Comparison of ENCODE assay signal across 11 cellular contexts in the genomic region with DNA sequence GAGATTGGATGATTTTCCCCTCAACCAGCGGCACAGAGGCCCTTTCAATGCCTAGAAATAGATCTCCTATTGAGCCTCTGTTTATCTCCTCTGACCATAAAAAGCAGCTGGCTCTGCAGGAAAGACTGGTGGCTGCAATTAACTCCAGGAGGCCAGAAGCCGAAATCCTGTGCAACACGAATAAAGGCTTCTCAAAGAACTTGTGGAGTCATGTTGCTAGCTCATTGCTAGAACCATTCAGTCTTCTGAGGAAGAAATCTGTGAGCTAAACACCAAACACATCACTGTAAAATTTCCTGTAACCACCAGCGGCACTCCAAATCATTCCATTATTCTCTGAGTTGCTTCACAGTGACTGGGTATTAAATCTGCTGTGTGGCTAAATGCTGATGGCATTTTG. TPM values are rescaled to one million over a fixed set of nuclear protein-coding genes. Genes with fewer than 3 reads are reported as not detected.
A peak's percentile ranks its signal among the peaks of the same experiment; 100 is the strongest.
DNase-seq lines count a peak whose midpoint lies in the region; FAIRE-seq and TF ChIP-seq lines count a peak whose summit lies in the region.
"Had no signal": no experiment of that assay in that cellular context is flagged by ENCODE, and none has a peak within 500 bp of the region (broad histone marks: within the 10 kb centered on the region; RNA-seq: fewer than 3 reads in every experiment).

No MANE protein-coding gene starts in this region.

- peaks cover 8% of the 10 kb centered on the region for H3K36me3 Mint-ChIP-seq in nephron progenitor cell (ENCODE audit: low read depth)

- no peak for FAIRE-seq in HTR-8/SVneo (lab: Jason Lieb, UNC)
- FAIRE-seq: RCC 7860 had no signal

- DNase-seq in BJ (ENCODE audit: low read depth) (peak; percentile 65), NCI-H345 (lab: John Stamatoyannopoulos, UW) (peak; percentile 43), dermis blood vessel endothelial cell (peak; percentile 13), nephron progenitor cell (no peak), NCI-H1694 (lab: John Stamatoyannopoulos, UW) (no peak), GM10248 (ENCODE audit: extremely low spot score) (no peak), HTR-8/SVneo (ENCODE audit: insufficient read length, low spot score) (no peak), NCI-H2196 treated with DMSO at 0.1 percent for 48 hours (lab: John Stamatoyannopoulos, UW; ENCODE audit: unreplicated experiment) (no peak)
- DNase-seq: activated T-cell treated with anti-CD3 and anti-CD28 coated beads, Interleukin-2, amount 50 U/mL, for 1 hour; uterus had no signal

- peak overlapping the region; percentile 82 for H3K27ac Mint-ChIP-seq in nephron progenitor cell

- H3K4me3 ChIP-seq in BJ (ENCODE audit: low read depth, low read length): no peak overlapping the region
- H3K4me3 ChIP-seq: uterus had no signal

- peaks cover 21% of the 10 kb centered on the region for H3K9me3 Mint-ChIP-seq in nephron progenitor cell

- H3K27me3 ChIP-seq in BJ (ENCODE audit: control insufficient read depth, insufficient read depth, low read length): no peaks in the 10 kb centered on the region
- H3K27me3 ChIP-seq: uterus had no signal

- peaks cover 50% of the 10 kb centered on the region for H3K4me1 Mint-ChIP-seq in nephron progenitor cell

- no peaks in the 10 kb centered on the region for H3K36me3 ChIP-seq in BJ (ENCODE audit: control insufficient read depth, insufficient read depth, low read length)
- H3K36me3 ChIP-seq: uterus had no signal

- H3K27me3 Mint-ChIP-seq in nephron progenitor cell (ENCODE audit: low read depth, poor library complexity): peaks cover 5% of the 10 kb centered on the region

- CTCF ChIA-PET in BJ (lab: Yijun Ruan, JAX) (interaction anchor here (2.0 to 2.4 kb wide), 2 partner anchors 10 to 234 kb away, joined by 5 to 15 read pairs; no protein-coding TSS in a partner anchor), GM10248 (lab: Yijun Ruan, JAX) (interaction anchor here (1.9 kb wide), 1 partner anchor 9 kb away, joined by 9 read pairs; no protein-coding TSS in a partner anchor)

- no peak for TF ChIP-seq CTCF in BJ (IDR thresholded peaks at IDR 0.05; ENCODE audit: insufficient read depth, low read depth, low read length)
- no peak for TF ChIP-seq CTCF in nephron progenitor cell (IDR thresholded peaks at IDR 0.05)
- TF ChIP-seq CTCF in GM10248 (IDR thresholded peaks at IDR 0.05; ENCODE audit: control extremely low read depth, extremely low read depth, low read depth, missing control alignments): no peak

- H3K4me3 Mint-ChIP-seq in nephron progenitor cell: no peak overlapping the region

- POLR2A ChIA-PET in BJ (lab: Charles Lee): interaction anchor here (0.8 kb wide), 1 partner anchor 132 kb away, joined by 3 read pairs; no protein-coding TSS in a partner anchor
- POLR2A ChIA-PET in GM10248 (lab: Yijun Ruan, JAX): no interaction called here

RNA-seq across cellular contexts. Expression of gene TPD52L1, which starts 49.1 kb away (rescaled TPM):
- polyA plus RNA-seq in BJ (2011; rRNA removed): 155 and 163 TPM in 2 replicates
- 17.0 and 24.1 TPM in 2 replicates for polyA minus RNA-seq in BJ (2011; rRNA and poly(A)+ RNA removed)
- 10.7 and 10.8 TPM in 2 replicates for total RNA-seq in dermis blood vessel endothelial cell

Comparison
In these comparisons a context has a peak if more than half of its experiments do, and no peak if none do; other contexts are left out.
1. DNase-seq: peak in BJ (single experiment), NCI-H345 (single experiment) and dermis blood vessel endothelial cell (single experiment); none in nephron progenitor cell (single experiment), NCI-H1694 (single experiment), GM10248 (single experiment), HTR-8/SVneo (single experiment) and NCI-H2196 treated with DMSO at 0.1 percent for 48 hours (single experiment).